18 cellular contexts compared by ENCODE assay signal in genomic region chr19:46134527-46134926, GRCh38. TPM values are rescaled to one million over a fixed set of nuclear protein-coding genes. Genes with fewer than 3 reads are reported as not detected.
DNase-seq lines count a peak whose midpoint lies in the region; ATAC-seq and TF ChIP-seq lines count a peak whose summit lies in the region.
"Had no signal": no experiment of that assay in that cellular context is flagged by ENCODE, and none has a peak within 500 bp of the region (broad histone marks: within the 10 kb centered on the region; RNA-seq: fewer than 3 reads in every experiment).

No MANE protein-coding gene starts in this region.

- H3K4me3 Mint-ChIP-seq in naive thymus-derived CD8-positive, alpha-beta T cell, result no peak overlapping the region
- H3K4me3 Mint-ChIP-seq: activated naive CD4-positive, alpha-beta T cell treated with anti-CD3 and anti-CD28 coated beads, Interleukin-2, amount 50 U/mL, for 24 hours had no signal

- H3K27ac ChIP-seq in mammary epithelial cell (ENCODE audit: insufficient read depth, low read depth, low read length) (peak overlapping the region; percentile 86), muscle layer of colon (ENCODE audit: low read depth, low read length) (peak overlapping the region; percentile 90)
- H3K27ac ChIP-seq: BLaER1 had no signal

- DNase-seq in COLO668 (lab: John Stamatoyannopoulos, UW; ENCODE audit: unreplicated experiment) (peak; percentile 26), LoVo (ENCODE audit: low spot score) (peak; percentile 21), mammary epithelial cell (peak; percentile 27)
- no peak for DNase-seq in naive thymus-derived CD8-positive, alpha-beta T cell
- DNase-seq: islet precursor cell; NCI-H1092; NCI-H748 treated with DMSO at 0.1 percent for 48 hours; retina; stimulated activated naive CD4-positive, alpha-beta T cell treated with Interleukin-2 at 50 U/mL for 16 hours had no signal

- H3K36me3 Mint-ChIP-seq in naive thymus-derived CD8-positive, alpha-beta T cell, result no peaks in the 10 kb centered on the region
- H3K36me3 Mint-ChIP-seq: activated naive CD4-positive, alpha-beta T cell treated with anti-CD3 and anti-CD28 coated beads, Interleukin-2, amount 50 U/mL, for 24 hours had no signal

- H3K4me2 ChIP-seq in mammary epithelial cell (ENCODE audit: insufficient read depth, low read depth, low read length), result no peak overlapping the region
- H3K4me2 ChIP-seq: BLaER1 had no signal

- H2AFZ ChIP-seq in mammary epithelial cell (ENCODE audit: low read depth, low read length), result peak overlapping the region; percentile 46

- dilution Hi-C loops in mammary epithelial cell (cut with HindIII; ENCODE audit: low sequenced_read_pairs), result loop anchor here (5.0 kb wide), 1 partner anchor 38 kb away; no protein-coding TSS in a partner anchor

- peaks cover 28 to 62% (median 46%) of the 10 kb centered on the region in 5 donors for H3K27me3 Mint-ChIP-seq in naive thymus-derived CD8-positive, alpha-beta T cell

- H3K9me3 ChIP-seq in mammary epithelial cell (replicated peaks; ENCODE audit: insufficient read depth, low read length) (no peaks in the 10 kb centered on the region), muscle layer of colon (ENCODE audit: low read length) (no peaks in the 10 kb centered on the region)
- H3K9me3 ChIP-seq: BLaER1, gastroesophageal sphincter had no signal

- TF ChIP-seq CTCF in mammary epithelial cell (conservative IDR thresholded peaks at IDR 0.05 in 1 of 2, IDR thresholded peaks at IDR 0.05 in 1 of 2; ENCODE audit: extremely low read depth in 1 of 2, insufficient read depth in 1 of 2, low read depth in 1 of 2, low read length in 2 of 2), result no peak

- intact Hi-C loops in mammary epithelial cell (cut with micrococcal nuclease), result no loop called here

- H3K4me3 ChIP-seq in mammary epithelial cell (replicated peaks in 1 of 3; ENCODE audit: insufficient read depth in 1 of 3, low read depth in 2 of 3, low read length in 3 of 3) (no peak overlapping the region), muscle layer of colon (ENCODE audit: low read depth in 1 of 2, low read length in 2 of 2) (no peak overlapping the region)
- H3K4me3 ChIP-seq: BLaER1, coronary artery, gastroesophageal sphincter had no signal

- no peak for ATAC-seq in HG02852 (IDR thresholded peaks at IDR 0.05; ENCODE audit: unreplicated experiment)
- no peak for ATAC-seq in GM21367 (IDR thresholded peaks at IDR 0.05; ENCODE audit: unreplicated experiment)
- no peak for ATAC-seq in HG03469 (IDR thresholded peaks at IDR 0.05; ENCODE audit: unreplicated experiment)
- ATAC-seq in naive thymus-derived CD8-positive, alpha-beta T cell, result no peak
- ATAC-seq: gastroesophageal sphincter had no signal

- in situ Hi-C loops in mammary epithelial cell (cut with MboI; ENCODE audit: low sequenced_read_pairs in 2 of 2), result no loop called here

- CTCF ChIA-PET in mammary epithelial cell (lab: Charles Lee; ENCODE audit: low non-redundant PET), result no interaction called here

- BruUV-seq in mammary epithelial cell (replicated peaks; lab: Mats Ljungman, UMichigan), result no TSS peak

- no peaks in the 10 kb centered on the region for H3K79me2 ChIP-seq in mammary epithelial cell (ENCODE audit: insufficient read depth, low read length)

- no peaks in the 10 kb centered on the region for H4K20me1 ChIP-seq in mammary epithelial cell (ENCODE audit: insufficient read depth, low read length)
- H4K20me1 ChIP-seq: BLaER1 had no signal

- POLR2A ChIA-PET in naive thymus-derived CD8-positive, alpha-beta T cell (lab: Charles Lee), result no interaction called here

- no peak overlapping the region for H3K9ac ChIP-seq in mammary epithelial cell (ENCODE audit: insufficient read depth, low read length)
- no peak overlapping the region for H3K9ac ChIP-seq in muscle layer of colon (ENCODE audit: low read length)
- H3K9ac ChIP-seq: BLaER1 had no signal

- no peaks in the 10 kb centered on the region for H3K27me3 ChIP-seq in mammary epithelial cell (ENCODE audit: insufficient read depth, low read length)
- no peaks in the 10 kb centered on the region for H3K27me3 ChIP-seq in muscle layer of colon (ENCODE audit: control insufficient read depth in 1 of 2, insufficient read depth in 2 of 2, low read length in 2 of 2)
- H3K27me3 ChIP-seq: BLaER1, gastroesophageal sphincter had no signal

- H3K4me1 ChIP-seq in mammary epithelial cell (ENCODE audit: insufficient read depth, low read length), result peaks cover 26% of the 10 kb centered on the region
- H3K4me1 ChIP-seq in muscle layer of colon (ENCODE audit: insufficient read depth, low read length), result peaks cover 22% of the 10 kb centered on the region
- H3K4me1 ChIP-seq: BLaER1 had no signal

- H3K27ac Mint-ChIP-seq in naive thymus-derived CD8-positive, alpha-beta T cell, result no peak overlapping the region

- H3K4me1 Mint-ChIP-seq in naive thymus-derived CD8-positive, alpha-beta T cell, result peaks cover 0 to 2% (median 0%) of the 10 kb centered on the region in 4 donors
- H3K4me1 Mint-ChIP-seq: activated naive CD4-positive, alpha-beta T cell treated with anti-CD3 and anti-CD28 coated beads, Interleukin-2, amount 50 U/mL, for 24 hours had no signal

- H3K9me3 Mint-ChIP-seq in naive thymus-derived CD8-positive, alpha-beta T cell, result no peaks in the 10 kb centered on the region
- H3K9me3 Mint-ChIP-seq: activated naive CD4-positive, alpha-beta T cell treated with anti-CD3 and anti-CD28 coated beads, Interleukin-2, amount 50 U/mL, for 24 hours had no signal

- H3K36me3 ChIP-seq in mammary epithelial cell (ENCODE audit: insufficient read depth, low read length), result no peaks in the 10 kb centered on the region
- no peaks in the 10 kb centered on the region for H3K36me3 ChIP-seq in muscle layer of colon (ENCODE audit: insufficient read depth, low read length)
- H3K36me3 ChIP-seq: BLaER1, gastroesophageal sphincter had no signal

RNA-seq across cellular contexts. Expression of gene IGFL3, which starts 10.0 kb away (rescaled TPM):
- total RNA-seq in mammary epithelial cell, result 100 to 1,000 TPM in 1 of 2 donors, 10 to 100 TPM in 1; 62.8 to 295 TPM
- polyA plus RNA-seq in mammary epithelial cell, result 179 TPM
- 78.6 TPM for polyA minus RNA-seq in mammary epithelial cell
- total RNA-seq in naive thymus-derived CD8-positive, alpha-beta T cell, result not detected
- polyA plus RNA-seq in naive thymus-derived CD8-positive, alpha-beta T cell, result not detected
- total RNA-seq: gastroesophageal sphincter, mucosa of gallbladder had no signal

RNA-seq across cellular contexts. Expression of gene IGFL2, which starts 13.5 kb away (rescaled TPM):
- 1 to 10 TPM in 1 of 2 donors, under 1 TPM in 1; under 0.01 to 1.9 TPM for total RNA-seq in mammary epithelial cell
- 1.3 TPM for polyA plus RNA-seq in mammary epithelial cell
- not detected for polyA minus RNA-seq in mammary epithelial cell
- total RNA-seq in naive thymus-derived CD8-positive, alpha-beta T cell, result not detected
- polyA plus RNA-seq in naive thymus-derived CD8-positive, alpha-beta T cell, result not detected
- total RNA-seq: gastroesophageal sphincter, mucosa of gallbladder had no signal

Comparison
In these comparisons a context has a peak if more than half of its experiments do, and no peak if none do; other contexts are left out.
1. DNase-seq: peak in COLO668 (single experiment), LoVo (single experiment) and mammary epithelial cell (single experiment); none in naive thymus-derived CD8-positive, alpha-beta T cell (0 of 10).
2. RNA of gene IGFL3, which starts 10.0 kb away (total RNA-seq): 62.8 to 295 TPM in mammary epithelial cell; not detected in naive thymus-derived CD8-positive, alpha-beta T cell; every median in the first group is over 10 times any median in the second.